In genomic region chr6:157077251-157077650, GRCh38 we compare ENCODE assay signal across 16 cellular contexts.
"Had no signal": no experiment of that assay in that cellular context is flagged by ENCODE, and none has a peak within 500 bp of the region (broad histone marks: within the 10 kb centered on the region; RNA-seq: fewer than 3 reads in every experiment).

No MANE protein-coding gene starts in this region.

- DNase-seq: activated CD4-positive, alpha-beta T cell treated with anti-CD3 and anti-CD28 coated beads, Interleukin-2, amount 50 U/mL, for 48 hours; activated CD4-positive, CD25-positive, alpha-beta regulatory T cell treated with anti-CD3 and anti-CD28 coated beads, Interleukin-2, amount 50 U/mL, for 72 hours; activated effector memory CD4-positive, alpha-beta T cell treated with Interleukin-2 at 50 U/mL for 16 hours; activated T-cell treated with anti-CD3 and anti-CD28 coated beads, Interleukin-2, amount 50 U/mL, for 1 hour; anterior cingulate cortex; brain microvascular endothelial cell; heart left ventricle; left cardiac atrium; naive thymus-derived CD4-positive, alpha-beta T cell; nucleus accumbens; tibial artery had no signal

- H3K9me3 ChIP-seq: heart left ventricle, tibial artery, vagina had no signal

- H3K27ac ChIP-seq: brain microvascular endothelial cell, heart left ventricle, tibial artery, vagina had no signal

- H3K36me3 Mint-ChIP-seq: stimulated activated effector memory CD8-positive, alpha-beta T cell treated with anti-CD3 and anti-CD28 coated beads, Interleukin-12 subunit alpha, Interleukin-12 subunit beta, amount 100 ng/mL, for 72 hours had no signal

- H3K27me3 ChIP-seq: brain microvascular endothelial cell, heart left ventricle, tibial artery, vagina had no signal

- H3K27ac Mint-ChIP-seq: stimulated activated effector memory CD8-positive, alpha-beta T cell treated with anti-CD3 and anti-CD28 coated beads, Interleukin-12 subunit alpha, Interleukin-12 subunit beta, amount 100 ng/mL, for 72 hours had no signal

- ATAC-seq: naive thymus-derived CD4-positive, alpha-beta T cell; stimulated activated effector memory CD8-positive, alpha-beta T cell treated with anti-CD3 and anti-CD28 coated beads, Interleukin-12 subunit alpha, Interleukin-12 subunit beta, amount 100 ng/mL, for 72 hours had no signal

- H3K9me3 Mint-ChIP-seq: activated naive CD4-positive, alpha-beta T cell treated with anti-CD3 and anti-CD28 coated beads, Interleukin-2, amount 50 U/mL, for 72 hours; central memory CD8-positive, alpha-beta T cell; naive thymus-derived CD4-positive, alpha-beta T cell; stimulated activated effector memory CD8-positive, alpha-beta T cell treated with anti-CD3 and anti-CD28 coated beads, Interleukin-12 subunit alpha, Interleukin-12 subunit beta, amount 100 ng/mL, for 72 hours; T-helper 2 cell treated with Interferon-gamma antibody and Interleukin-4, amounts not matched to agents 5 μg/mL and 100 μg/mL, for 36 hours had no signal

- H3K27me3 Mint-ChIP-seq: central memory CD8-positive, alpha-beta T cell; naive thymus-derived CD4-positive, alpha-beta T cell had no signal

- H3K36me3 ChIP-seq: brain microvascular endothelial cell, heart left ventricle, tibial artery, vagina had no signal

- H3K4me3 ChIP-seq: heart left ventricle, tibial artery, vagina had no signal

- H3K4me3 Mint-ChIP-seq: central memory CD8-positive, alpha-beta T cell; stimulated activated effector memory CD8-positive, alpha-beta T cell treated with anti-CD3 and anti-CD28 coated beads, Interleukin-12 subunit alpha, Interleukin-12 subunit beta, amount 100 ng/mL, for 72 hours had no signal
